1 cellular context compared by ENCODE assay signal in genomic region chr12:128140551-128140950, GRCh38.
TF ChIP-seq lines count a peak whose summit lies in the region.

No MANE protein-coding gene starts in this region.

TF ChIP-seq in H1, 55 proteins besides CTCF, POLR2A, EP300 and RAD21 (continued from another document):
- TF ChIP-seq NANOG (IDR thresholded peaks at IDR 0.05; ENCODE audit: insufficient read depth, low read depth, low read length, poor library complexity, severe bottlenecking) (no peak), CBX5 (IDR thresholded peaks at IDR 0.05; ENCODE audit: low read depth, low read length) (no peak), JUND (IDR thresholded peaks at IDR 0.05; ENCODE audit: low read length) (no peak), KDM5A (IDR thresholded peaks at IDR 0.05; ENCODE audit: low read length) (no peak), HDAC6 (IDR thresholded peaks at IDR 0.05; ENCODE audit: low read depth, low read length) (no peak), YY1 (IDR thresholded peaks at IDR 0.05; ENCODE audit: low read depth, low read length) (no peak), CEBPB (IDR thresholded peaks at IDR 0.05; ENCODE audit: low read depth, low read length) (no peak), TBP (IDR thresholded peaks at IDR 0.05; ENCODE audit: low read depth, low read length) (no peak)
